ENCODE assay signal across 8 cellular contexts in the genomic region with DNA sequence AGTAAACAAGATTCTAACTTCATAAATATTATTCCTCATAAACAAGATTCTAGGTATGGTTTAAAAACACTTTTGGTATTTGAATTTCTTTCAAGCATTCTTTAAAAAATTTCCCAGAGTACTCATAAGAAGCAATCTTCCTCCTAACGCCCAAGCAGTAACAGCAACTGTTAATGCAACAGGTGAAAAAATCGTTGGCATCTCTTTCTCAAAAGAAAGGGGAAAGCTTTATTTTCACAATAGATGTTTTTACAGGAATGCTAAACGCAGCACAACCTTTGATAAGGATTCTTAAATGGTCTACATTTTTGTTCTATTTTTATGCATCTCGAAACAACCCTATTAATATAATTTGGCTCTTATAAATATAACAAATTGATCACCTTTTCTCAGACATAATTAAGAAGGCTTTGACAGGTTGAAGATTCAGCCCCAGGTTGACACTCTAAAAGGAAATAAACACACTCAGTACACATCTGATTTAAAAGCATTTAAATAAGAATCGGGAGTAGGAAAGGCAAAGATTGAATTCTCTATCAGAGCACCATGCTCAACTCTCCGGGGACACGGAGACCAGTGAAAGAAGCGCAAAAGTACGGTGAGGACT. TPM values are rescaled to one million over a fixed set of nuclear protein-coding genes. Genes with fewer than 3 reads are reported as not detected.
DNase-seq lines count a peak whose midpoint lies in the region; ATAC-seq, FAIRE-seq and TF ChIP-seq lines count a peak whose summit lies in the region.

No MANE protein-coding gene starts in this region.

- peaks cover 10% of the 10 kb centered on the region for H3K36me3 Mint-ChIP-seq in T-helper 1 cell treated with Interleukin-12 subunit alpha and Interleukin-12 subunit beta and Interleukin-4 antibody, amounts not matched to agents 30 μg/mL and 1 μg/mL, for 36 hours (ENCODE audit: low read depth)
- peaks cover 23% of the 10 kb centered on the region for H3K36me3 Mint-ChIP-seq in HFFc6 (ENCODE audit: low read depth)

- WGBS in adrenal gland, 4 donors: 1 to 3% (median 2%) methylated on average over 9 of the region's 9 CpGs
- 3 to 5% methylated on average over 9 of the region's 9 CpGs for WGBS in upper lobe of left lung, 2 donors

- no peak for TF ChIP-seq POLR2A in adrenal gland (IDR thresholded peaks at IDR 0.05)
- no peak for TF ChIP-seq POLR2A in upper lobe of left lung (IDR thresholded peaks at IDR 0.05)
- TF ChIP-seq POLR2A in H54 (IDR thresholded peaks at IDR 0.05; ENCODE audit: low read depth, low read length): no peak

- H3K4me3 Mint-ChIP-seq in T-helper 1 cell treated with Interleukin-12 subunit alpha and Interleukin-12 subunit beta and Interleukin-4 antibody, amounts not matched to agents 30 μg/mL and 1 μg/mL, for 36 hours: no peak overlapping the region
- no peak overlapping the region for H3K4me3 Mint-ChIP-seq in HFFc6

- DNase-seq in T-helper 1 cell (no peak), adrenal gland (no peak), left kidney (ENCODE audit: low read depth, low spot score) (peak; percentile 10), upper lobe of left lung (no peak), HFFc6 (no peak), H54 (ENCODE audit: insufficient read length, low spot score) (no peak)

- H3K27me3 Mint-ChIP-seq in T-helper 1 cell treated with Interleukin-12 subunit alpha and Interleukin-12 subunit beta and Interleukin-4 antibody, amounts not matched to agents 30 μg/mL and 1 μg/mL, for 36 hours (ENCODE audit: low read depth): peaks cover 3% of the 10 kb centered on the region
- no peaks in the 10 kb centered on the region for H3K27me3 Mint-ChIP-seq in HFFc6 (ENCODE audit: insufficient read depth)

- peaks cover 11% of the 10 kb centered on the region for H3K4me1 Mint-ChIP-seq in T-helper 1 cell treated with Interleukin-12 subunit alpha and Interleukin-12 subunit beta and Interleukin-4 antibody, amounts not matched to agents 30 μg/mL and 1 μg/mL, for 36 hours (ENCODE audit: low read depth)
- peaks cover 27% of the 10 kb centered on the region for H3K4me1 Mint-ChIP-seq in HFFc6 (ENCODE audit: low read depth)

- FAIRE-seq in H54 (lab: Jason Lieb, UNC): no peak

- TF ChIP-seq CTCF in adrenal gland (IDR thresholded peaks at IDR 0.05) (no peak), upper lobe of left lung (IDR thresholded peaks at IDR 0.05) (no peak), HFFc6 (IDR thresholded peaks at IDR 0.05) (no peak)

- peak overlapping the region; percentile 82 for H3K27ac Mint-ChIP-seq in T-helper 1 cell treated with Interleukin-12 subunit alpha and Interleukin-12 subunit beta and Interleukin-4 antibody, amounts not matched to agents 30 μg/mL and 1 μg/mL, for 36 hours
- no peak overlapping the region for H3K27ac Mint-ChIP-seq in HFFc6

- intact Hi-C loops in adrenal gland (cut with DNase I): no loop called here

- peaks cover 3 to 23% of the 10 kb centered on the region in 2 donors for H3K4me1 ChIP-seq in adrenal gland (replicated peaks in 1 of 2)
- peaks cover 4 to 19% (median 11%) of the 10 kb centered on the region in 4 donors for H3K4me1 ChIP-seq in upper lobe of left lung

- H3K27ac ChIP-seq in adrenal gland: peak overlapping the region; percentile 89 to 99 (median 94)
- H3K27ac ChIP-seq in upper lobe of left lung: peak overlapping the region; percentile 93 to 95 (median 94)

- H3K36me3 ChIP-seq in adrenal gland (replicated peaks in 1 of 2) (no peaks in the 10 kb centered on the region), upper lobe of left lung (no peaks in the 10 kb centered on the region)

- TF ChIP-seq EP300 in upper lobe of left lung (IDR thresholded peaks at IDR 0.05): no peak

- no peak for ATAC-seq in upper lobe of left lung (ENCODE audit: low FRiP score in 2 of 2)
- ATAC-seq in HG03280 (IDR thresholded peaks at IDR 0.05; ENCODE audit: unreplicated experiment): no peak

- no peaks in the 10 kb centered on the region for H3K9me3 Mint-ChIP-seq in T-helper 1 cell treated with Interleukin-12 subunit alpha and Interleukin-12 subunit beta and Interleukin-4 antibody, amounts not matched to agents 30 μg/mL and 1 μg/mL, for 36 hours
- no peaks in the 10 kb centered on the region for H3K9me3 Mint-ChIP-seq in HFFc6

- H3K9me3 ChIP-seq in adrenal gland (replicated peaks in 1 of 3) (no peaks in the 10 kb centered on the region), upper lobe of left lung (no peaks in the 10 kb centered on the region)

- H3K27me3 ChIP-seq in adrenal gland: no peaks in the 10 kb centered on the region
- no peaks in the 10 kb centered on the region for H3K27me3 ChIP-seq in upper lobe of left lung

- peak overlapping the region; percentile 20 to 67 (median 66) for H3K4me3 ChIP-seq in adrenal gland
- H3K4me3 ChIP-seq in upper lobe of left lung: peak overlapping the region; percentile 44 to 82 (median 72)

RNA-seq across cellular contexts. Expression of a gene that starts 0.6 kb away (rescaled TPM):
- total RNA-seq in adrenal gland: 10 to 100 TPM in 7 of 8 donors, 1 to 10 TPM in 1; 9.2 to 68.7 (median 33.5) TPM
- polyA plus RNA-seq in adrenal gland: 10 to 100 TPM; 27.7 to 45.0 (median 35.2) TPM
- 10 to 100 TPM; 17.1 to 57.6 (median 40.3) TPM for total RNA-seq in upper lobe of left lung
- total RNA-seq in HFFc6 (2021; fragmentation: NEBNext Ultra II Directional; extraction: Animal tissue kit (Norgen Biotek cat#: 25700)): 10 to 100 TPM; 14.6 to 19.1 (median 17.0) TPM
